In the genomic region with DNA sequence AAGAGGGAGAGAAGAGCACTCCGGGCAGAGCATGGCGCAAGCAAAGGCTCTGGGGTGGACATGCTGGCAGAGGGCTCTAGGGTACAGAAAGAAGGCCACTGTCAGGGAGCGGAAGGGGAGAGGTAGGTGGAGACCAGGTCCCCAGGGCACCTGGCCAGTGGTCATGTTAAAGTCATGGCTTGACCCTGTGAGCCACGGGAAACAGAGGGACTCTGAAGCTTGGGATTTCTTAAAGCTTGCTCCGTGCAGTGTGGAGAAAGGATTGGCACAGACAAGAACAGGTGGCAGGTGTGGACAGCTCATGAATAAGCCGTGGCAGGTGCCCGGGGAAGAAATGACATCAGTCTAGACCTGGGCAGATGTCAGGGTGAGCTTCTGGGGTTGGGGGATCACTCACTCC, we compare ENCODE assay signal across 36 cellular contexts.
"Had no signal": no experiment of that assay in that cellular context is flagged by ENCODE, and none has a peak within 500 bp of the region (broad histone marks: within the 10 kb centered on the region; RNA-seq: fewer than 3 reads in every experiment).

No MANE protein-coding gene starts in this region.

- H3K4me3 Mint-ChIP-seq: activated B cell treated with CpG ODN at 0.5 μM for 24 hours; activated CD4-positive, alpha-beta memory T cell treated with anti-CD3 and anti-CD28 coated beads for 36 hours; activated CD4-positive, alpha-beta T cell treated with anti-CD3 and anti-CD28 coated beads, Interleukin-2, amount 10 ng/mL, durations not matched to agents 24 days and 14 days; activated CD8-positive, alpha-beta T cell treated with anti-CD3 and anti-CD28 coated beads for 36 hours; activated naive CD4-positive, alpha-beta T cell treated with anti-CD3 and anti-CD28 coated beads, Interleukin-2, amount 10 ng/mL, durations not matched to agents 7 days and 5 days; activated naive CD4-positive, alpha-beta T cell treated with anti-CD3 and anti-CD28 coated beads, Interleukin-2, amount 50 U/mL, for 24 hours; activated naive CD8-positive, alpha-beta T cell; activated naive CD8-positive, alpha-beta T cell treated with anti-CD3 and anti-CD28 coated beads, Interleukin-2, amount 10 ng/mL, durations not matched to agents 7 days and 5 days; activated naive CD8-positive, alpha-beta T cell treated with anti-CD3 and anti-CD28 coated beads, Interleukin-2, amount 50 U/mL, for 24 hours; activated T-cell treated with anti-CD3 and anti-CD28 coated beads, Interleukin-2, amount 50 U/mL, for 4 hours; activated T-cell treated with anti-CD3 and anti-CD28 coated beads, Interleukin-2, amount 50 U/mL, for 72 hours; activated T-helper 1 cell treated with anti-CD3 and anti-CD28 coated beads, Interleukin-12 subunit alpha, Interleukin-12 subunit beta, Interleukin-2, Interleukin-4 antibody, amounts not matched to agents 30 ng/mL and 10 ng/mL and 1 ng/mL, durations not matched to agents 14 hours and 24 hours and 36 hours; activated T-helper 17 cell treated with anti-CD3 and anti-CD28 coated beads, Interleukin-2, amount 50 U/mL, for 72 hours; brain; T-helper 1 cell treated with Interleukin-12 subunit alpha and Interleukin-12 subunit beta and Interleukin-4 antibody, amounts not matched to agents 30 μg/mL and 1 μg/mL, for 36 hours; T-helper 2 cell treated with Interferon-gamma antibody and Interleukin-4, amounts not matched to agents 5 μg/mL and 100 μg/mL, for 36 hours had no signal

- H3K27ac Mint-ChIP-seq: activated B cell treated with CpG ODN at 0.5 μM for 24 hours; activated CD4-positive, alpha-beta memory T cell treated with anti-CD3 and anti-CD28 coated beads for 36 hours; activated CD4-positive, alpha-beta T cell treated with anti-CD3 and anti-CD28 coated beads, Interleukin-2, amount 10 ng/mL, durations not matched to agents 24 days and 14 days; activated CD8-positive, alpha-beta T cell treated with anti-CD3 and anti-CD28 coated beads for 36 hours; activated naive CD4-positive, alpha-beta T cell treated with anti-CD3 and anti-CD28 coated beads, Interleukin-2, amount 10 ng/mL, durations not matched to agents 7 days and 5 days; activated naive CD4-positive, alpha-beta T cell treated with anti-CD3 and anti-CD28 coated beads, Interleukin-2, amount 50 U/mL, for 24 hours; activated naive CD8-positive, alpha-beta T cell; activated naive CD8-positive, alpha-beta T cell treated with anti-CD3 and anti-CD28 coated beads, Interleukin-2, amount 10 ng/mL, durations not matched to agents 7 days and 5 days; activated naive CD8-positive, alpha-beta T cell treated with anti-CD3 and anti-CD28 coated beads, Interleukin-2, amount 50 U/mL, for 24 hours; activated T-cell treated with anti-CD3 and anti-CD28 coated beads, Interleukin-2, amount 50 U/mL, for 72 hours; activated T-helper 1 cell treated with anti-CD3 and anti-CD28 coated beads, Interleukin-12 subunit alpha, Interleukin-12 subunit beta, Interleukin-2, Interleukin-4 antibody, amounts not matched to agents 30 ng/mL and 10 ng/mL and 1 ng/mL, durations not matched to agents 14 hours and 24 hours and 36 hours; brain; T-helper 1 cell treated with Interleukin-12 subunit alpha and Interleukin-12 subunit beta and Interleukin-4 antibody, amounts not matched to agents 30 μg/mL and 1 μg/mL, for 36 hours; T-helper 2 cell treated with Interferon-gamma antibody and Interleukin-4, amounts not matched to agents 5 μg/mL and 100 μg/mL, for 36 hours had no signal

- H3K4me1 ChIP-seq: ascending aorta had no signal

- H3K27me3 Mint-ChIP-seq: activated B cell treated with CpG ODN at 0.5 μM for 24 hours; activated CD4-positive, alpha-beta memory T cell treated with anti-CD3 and anti-CD28 coated beads for 36 hours; activated CD8-positive, alpha-beta T cell treated with anti-CD3 and anti-CD28 coated beads for 36 hours; activated naive CD4-positive, alpha-beta T cell treated with anti-CD3 and anti-CD28 coated beads, Interleukin-2, amount 50 U/mL, for 24 hours; activated naive CD8-positive, alpha-beta T cell; activated naive CD8-positive, alpha-beta T cell treated with anti-CD3 and anti-CD28 coated beads, Interleukin-2, amount 10 ng/mL, durations not matched to agents 7 days and 5 days; activated naive CD8-positive, alpha-beta T cell treated with anti-CD3 and anti-CD28 coated beads, Interleukin-2, amount 50 U/mL, for 24 hours; activated T-helper 17 cell treated with anti-CD3 and anti-CD28 coated beads, Interleukin-2, amount 50 U/mL, for 72 hours had no signal

- DNase-seq: activated B cell treated with CpG ODN at 0.5 μM for 24 hours; activated CD4-positive, alpha-beta memory T cell treated with anti-CD3 and anti-CD28 coated beads for 36 hours; activated CD4-positive, alpha-beta T cell treated with anti-CD3 and anti-CD28 coated beads for 4 hours; activated CD4-positive, alpha-beta T cell treated with anti-CD3 and anti-CD28 coated beads, Interleukin-2, amount 10 ng/mL, durations not matched to agents 24 days and 14 days; activated CD4-positive, alpha-beta T cell treated with anti-CD3 and anti-CD28 coated beads, Interleukin-2, amount 50 U/mL, for 1 hour; activated CD4-positive, alpha-beta T cell treated with anti-CD3 and anti-CD28 coated beads, Interleukin-2, amount 50 U/mL, for 4 hours; activated CD4-positive, CD25-positive, alpha-beta regulatory T cell treated with anti-CD3 and anti-CD28 coated beads, Interleukin-2, amount 50 U/mL, for 72 hours; activated CD8-positive, alpha-beta memory T cell treated with anti-CD3 and anti-CD28 coated beads, Interleukin-2, amount 50 U/mL, for 4 hours; activated CD8-positive, alpha-beta T cell treated with anti-CD3 and anti-CD28 coated beads for 36 hours; activated effector memory CD4-positive, alpha-beta T cell treated with Interleukin-2 at 50 U/mL for 16 hours; activated gamma-delta T cell; activated naive CD4-positive, alpha-beta T cell treated with anti-CD3 and anti-CD28 coated beads, Interleukin-2, amount 10 ng/mL, durations not matched to agents 7 days and 5 days; activated naive CD4-positive, alpha-beta T cell treated with Interleukin-2 at 50 U/mL for 16 hours; activated naive CD8-positive, alpha-beta T cell treated with anti-CD3 and anti-CD28 coated beads, Interleukin-2, amount 10 ng/mL, durations not matched to agents 7 days and 5 days; activated naive CD8-positive, alpha-beta T cell treated with anti-CD3 and anti-CD28 coated beads, Interleukin-2, amount 50 U/mL, for 24 hours; activated T-cell treated with anti-CD3 and anti-CD28 coated beads for 4 hours; activated T-cell treated with anti-CD3 and anti-CD28 coated beads, Interleukin-2, amount 50 U/mL, for 1 hour; activated T-cell treated with anti-CD3 and anti-CD28 coated beads, Interleukin-2, amount 50 U/mL, for 4 hours; activated T-cell treated with anti-CD3 and anti-CD28 coated beads, Interleukin-2, amount 50 U/mL, for 72 hours; amygdala; anterior cingulate cortex; central memory CD4-positive, alpha-beta T cell; SW 1271; T-helper 1 cell; T-helper 2 cell; T-helper 9 cell had no signal

- H3K36me3 ChIP-seq: ascending aorta had no signal

- FAIRE-seq: TTC549 had no signal

- H3K27me3 ChIP-seq: ascending aorta had no signal

- H3K36me3 Mint-ChIP-seq: activated CD4-positive, alpha-beta memory T cell treated with anti-CD3 and anti-CD28 coated beads for 36 hours; activated naive CD4-positive, alpha-beta T cell treated with anti-CD3 and anti-CD28 coated beads, Interleukin-2, amount 10 ng/mL, durations not matched to agents 7 days and 5 days; activated naive CD8-positive, alpha-beta T cell; activated naive CD8-positive, alpha-beta T cell treated with anti-CD3 and anti-CD28 coated beads, Interleukin-2, amount 10 ng/mL, durations not matched to agents 7 days and 5 days; brain had no signal

- H3K9me3 ChIP-seq: ascending aorta had no signal

- H3K9me3 Mint-ChIP-seq: activated CD4-positive, alpha-beta memory T cell treated with anti-CD3 and anti-CD28 coated beads for 36 hours; activated CD4-positive, alpha-beta T cell treated with anti-CD3 and anti-CD28 coated beads, Interleukin-2, amount 10 ng/mL, durations not matched to agents 24 days and 14 days; activated CD8-positive, alpha-beta T cell treated with anti-CD3 and anti-CD28 coated beads for 36 hours; activated naive CD4-positive, alpha-beta T cell treated with anti-CD3 and anti-CD28 coated beads, Interleukin-2, amount 10 ng/mL, durations not matched to agents 7 days and 5 days; activated naive CD4-positive, alpha-beta T cell treated with anti-CD3 and anti-CD28 coated beads, Interleukin-2, amount 50 U/mL, for 24 hours; activated naive CD8-positive, alpha-beta T cell treated with anti-CD3 and anti-CD28 coated beads, Interleukin-2, amount 10 ng/mL, durations not matched to agents 7 days and 5 days; activated naive CD8-positive, alpha-beta T cell treated with anti-CD3 and anti-CD28 coated beads, Interleukin-2, amount 50 U/mL, for 24 hours; activated T-cell treated with anti-CD3 and anti-CD28 coated beads, Interleukin-2, amount 50 U/mL, for 4 hours; activated T-cell treated with anti-CD3 and anti-CD28 coated beads, Interleukin-2, amount 50 U/mL, for 72 hours; activated T-helper 1 cell treated with anti-CD3 and anti-CD28 coated beads, Interleukin-12 subunit alpha, Interleukin-12 subunit beta, Interleukin-2, Interleukin-4 antibody, amounts not matched to agents 30 ng/mL and 10 ng/mL and 1 ng/mL, durations not matched to agents 14 hours and 24 hours and 36 hours; activated T-helper 17 cell treated with anti-CD3 and anti-CD28 coated beads, Interleukin-2, amount 50 U/mL, for 72 hours; T-helper 1 cell treated with Interleukin-12 subunit alpha and Interleukin-12 subunit beta and Interleukin-4 antibody, amounts not matched to agents 30 μg/mL and 1 μg/mL, for 36 hours; T-helper 2 cell treated with Interferon-gamma antibody and Interleukin-4, amounts not matched to agents 5 μg/mL and 100 μg/mL, for 36 hours had no signal

- H3K27ac ChIP-seq: ascending aorta, VCaP had no signal

- H3K4me3 ChIP-seq: ascending aorta had no signal

- H3K4me1 Mint-ChIP-seq: activated B cell treated with CpG ODN at 0.5 μM for 24 hours; activated CD4-positive, alpha-beta T cell treated with anti-CD3 and anti-CD28 coated beads, Interleukin-2, amount 10 ng/mL, durations not matched to agents 24 days and 14 days; activated naive CD4-positive, alpha-beta T cell treated with anti-CD3 and anti-CD28 coated beads, Interleukin-2, amount 10 ng/mL, durations not matched to agents 7 days and 5 days; activated naive CD8-positive, alpha-beta T cell treated with anti-CD3 and anti-CD28 coated beads, Interleukin-2, amount 10 ng/mL, durations not matched to agents 7 days and 5 days; activated naive CD8-positive, alpha-beta T cell treated with anti-CD3 and anti-CD28 coated beads, Interleukin-2, amount 50 U/mL, for 24 hours; activated T-helper 17 cell treated with anti-CD3 and anti-CD28 coated beads, Interleukin-2, amount 50 U/mL, for 72 hours had no signal

- ATAC-seq: activated CD8-positive, alpha-beta T cell treated with anti-CD3 and anti-CD28 coated beads for 36 hours; activated naive CD8-positive, alpha-beta T cell treated with anti-CD3 and anti-CD28 coated beads, Interleukin-2, amount 50 U/mL, for 24 hours; activated T-cell treated with anti-CD3 and anti-CD28 coated beads, Interleukin-2, amount 50 U/mL, for 4 hours; activated T-cell treated with anti-CD3 and anti-CD28 coated beads, Interleukin-2, amount 50 U/mL, for 72 hours; activated T-helper 17 cell treated with anti-CD3 and anti-CD28 coated beads, Interleukin-2, amount 50 U/mL, for 72 hours had no signal
